8 cellular contexts compared by ENCODE assay signal in genomic region chr6:139376054-139376355, GRCh38. TPM values are rescaled to one million over a fixed set of nuclear protein-coding genes. Genes with fewer than 3 reads are reported as not detected.
A peak's percentile ranks its signal among the peaks of the same experiment; 100 is the strongest.
DNase-seq lines count a peak whose midpoint lies in the region; ATAC-seq, FAIRE-seq and TF ChIP-seq lines count a peak whose summit lies in the region.

No MANE protein-coding gene starts in this region.

- H3K36me3 ChIP-seq in BJ (ENCODE audit: control insufficient read depth, insufficient read depth, low read length) (peaks cover 15% of the 10 kb centered on the region), KMS-11 (ENCODE audit: insufficient read depth) (no peaks in the 10 kb centered on the region), GM12878 (ENCODE audit: control insufficient read depth in 2 of 2, insufficient read depth in 2 of 2, low read length in 1 of 2) (no peaks in the 10 kb centered on the region), left lung (peaks cover 6% of the 10 kb centered on the region in 2 donors), testis (ENCODE audit: low read depth, missing control alignments) (no peaks in the 10 kb centered on the region)

- H4K20me1 ChIP-seq in KMS-11 (ENCODE audit: insufficient read depth), result peaks cover 7% of the 10 kb centered on the region
- no peaks in the 10 kb centered on the region for H4K20me1 ChIP-seq in GM12878 (ENCODE audit: control insufficient read depth, insufficient read depth)

- no peak for FAIRE-seq in GM12878 (lab: Jason Lieb, UNC)

- H3K27ac ChIP-seq in KMS-11 (peak overlapping the region; percentile 100), GM12878 (ENCODE audit: control insufficient read depth, insufficient read depth) (peak overlapping the region; percentile 81), left lung (peak overlapping the region; percentile 97 to 99), testis (peak overlapping the region; percentile 93 to 96)

- H3K9me3 ChIP-seq in GM12878 (replicated peaks; ENCODE audit: control insufficient read depth, insufficient read depth, low read length) (no peaks in the 10 kb centered on the region), left lung (no peaks in the 10 kb centered on the region), testis (no peaks in the 10 kb centered on the region)

- H3K4me3 ChIP-seq in BJ (ENCODE audit: low read depth, low read length) (peak overlapping the region; percentile 64), KMS-11 (IDR thresholded peaks at IDR 0.05; ENCODE audit: insufficient read depth, low read depth, low read length) (no peak overlapping the region), GM12878 (peak overlapping the region; percentile 93), left lung (peak overlapping the region; percentile 88 to 97), testis (peak overlapping the region; percentile 96)

- ATAC-seq in GM12878 (no peak), left lung (peak; percentile 4)

- TF ChIP-seq CTCF in BJ (IDR thresholded peaks at IDR 0.05; ENCODE audit: insufficient read depth, low read depth, low read length) (no peak), KMS-11 (conservative IDR thresholded peaks at IDR 0.05; ENCODE audit: low read depth, low read length) (no peak), GM12878 (IDR thresholded peaks at IDR 0.05 in 2 of 3, conservative IDR thresholded peaks at IDR 0.05 in 1 of 3; ENCODE audit: control insufficient read depth in 2 of 3, extremely low read depth in 1 of 3, insufficient read depth in 1 of 3, low read depth in 3 of 3, low read length in 3 of 3) (no peak), left lung (IDR thresholded peaks at IDR 0.05) (no peak), testis (IDR thresholded peaks at IDR 0.05) (no peak)

- POLR2A ChIA-PET in BJ (lab: Charles Lee), result interaction anchor here (0.6 to 4.3 kb wide), 9 partner anchors 16 to 995 kb away, joined by 3 to 49 read pairs (median 10); no protein-coding TSS in a partner anchor
- POLR2A ChIA-PET in GM12878 (lab: Charles Lee), result interaction anchor here (1.9 kb wide), 1 partner anchor 528 kb away, joined by 13 read pairs; no protein-coding TSS in a partner anchor

- TF ChIP-seq RAD21 in GM12878 (IDR thresholded peaks at IDR 0.05; ENCODE audit: insufficient read depth, low read depth, low read length), result no peak

- in situ Hi-C loops in GM12878 (cut with MboI), result no loop called here

- no peak for TF ChIP-seq POLR2A in GM12878 (IDR thresholded peaks at IDR 0.05; ENCODE audit: low read depth, low read length)
- no peak for TF ChIP-seq POLR2A in testis (IDR thresholded peaks at IDR 0.05)

- H2AFZ ChIP-seq in KMS-11 (ENCODE audit: low read depth), result peak overlapping the region; percentile 91
- peak overlapping the region; percentile 95 for H2AFZ ChIP-seq in GM12878 (ENCODE audit: control insufficient read depth, low read depth, low read length)

- peak overlapping the region; percentile 87 for H3K4me2 ChIP-seq in KMS-11
- H3K4me2 ChIP-seq in GM12878 (ENCODE audit: control insufficient read depth, insufficient read depth), result peak overlapping the region; percentile 98

- intact Hi-C loops in GM12878 (cut with micrococcal nuclease; ENCODE audit: unreplicated experiment), result loop anchor here (10.0 kb wide), 3 partner anchors 309 to 899 kb away; no protein-coding TSS in a partner anchor
- intact Hi-C loops in left lung (cut with DNase I), result loop anchor here in 1 of 2 donors (5.0 kb wide), 1 partner anchor 161 kb away; no protein-coding TSS in a partner anchor
- intact Hi-C loops in testis (cut with DNase I; ENCODE audit: low total_unique reads), result no loop called here

- H3K79me2 ChIP-seq in KMS-11 (ENCODE audit: insufficient read depth, low read depth) (peaks cover 33% of the 10 kb centered on the region), GM12878 (ENCODE audit: control insufficient read depth, insufficient read depth, low read length) (peaks cover 22% of the 10 kb centered on the region)

- RAD21 ChIA-PET in GM12878 (lab: Charles Lee; ENCODE audit: unreplicated experiment), result interaction anchor here (0.9 to 7.4 kb wide), 15 partner anchors 11 to 900 kb away, joined by 3 to 107 read pairs (median 9); no protein-coding TSS in a partner anchor

- no peak for TF ChIP-seq EP300 in GM12878 (IDR thresholded peaks at IDR 0.05; ENCODE audit: borderline replicate concordance in 1 of 2, control insufficient read depth in 1 of 2, low read depth in 2 of 2, low read length in 2 of 2)

- H3K27me3 ChIP-seq in BJ (ENCODE audit: control insufficient read depth, insufficient read depth, low read length), result no peaks in the 10 kb centered on the region
- H3K27me3 ChIP-seq in KMS-11 (ENCODE audit: insufficient read depth, low read depth), result no peaks in the 10 kb centered on the region
- H3K27me3 ChIP-seq in GM12878 (replicated peaks in 1 of 2; ENCODE audit: control insufficient read depth in 2 of 2, insufficient read depth in 2 of 2, low read length in 1 of 2), result no peaks in the 10 kb centered on the region
- no peaks in the 10 kb centered on the region for H3K27me3 ChIP-seq in left lung
- no peaks in the 10 kb centered on the region for H3K27me3 ChIP-seq in testis

- H3K9ac ChIP-seq in KMS-11 (peak overlapping the region; percentile 100), GM12878 (ENCODE audit: control insufficient read depth, insufficient read depth, low read length) (peak overlapping the region; percentile 77)

- SMC1A ChIA-PET in GM12878 (lab: Charles Lee; ENCODE audit: uncharacterized antibody, unreplicated experiment), result interaction anchor here (0.9 to 4.2 kb wide), 26 partner anchors 8 to 1210 kb away, joined by 3 to 24 read pairs (median 4); no protein-coding TSS in a partner anchor

- H3K4me1 ChIP-seq in KMS-11 (ENCODE audit: low read depth, poor library complexity, severe bottlenecking), result peaks cover 17% of the 10 kb centered on the region
- no peaks in the 10 kb centered on the region for H3K4me1 ChIP-seq in GM12878 (ENCODE audit: control insufficient read depth, insufficient read depth, low read length)
- peaks cover 7 to 33% of the 10 kb centered on the region in 2 donors for H3K4me1 ChIP-seq in left lung
- peaks cover 6% of the 10 kb centered on the region for H3K4me1 ChIP-seq in testis

- 0% methylated on average over 11 of the region's 11 CpGs for WGBS in GM12878 (ENCODE audit: insufficient coverage, insufficient replicate concordance, low lambda C conversion rate, missing lambda C conversion rate)
- 0 to 1% methylated on average over 11 of the region's 11 CpGs for WGBS in testis, 2 donors

- no TSS peak for BruUV-seq in GM12878 (replicated peaks; lab: Mats Ljungman, UMichigan)

- CTCF ChIA-PET in BJ (lab: Yijun Ruan, JAX) (no interaction called here), GM12878 (lab: Yijun Ruan, JAX) (interaction anchor here (1.1 to 6.9 kb wide), 5 partner anchors 10 to 553 kb away, joined by 3 to 100 read pairs (median 9); no protein-coding TSS in a partner anchor)

- no peak for DNase-seq in BJ (ENCODE audit: low read depth)
- DNase-seq in GM12878 (ENCODE audit: low read depth, low spot score), result peak; percentile 38
- no peak for DNase-seq in left lung
- DNase-seq in testis, result no peak
- no peak for DNase-seq in effector CD8-positive, alpha-beta T cell (lab: John Stamatoyannopoulos, UW)
- DNase-seq in NCI-H2029 (lab: John Stamatoyannopoulos, UW), result no peak
- no peak for DNase-seq in NCI-H146 treated with DMSO at 0.1 percent for 48 hours (lab: John Stamatoyannopoulos, UW; ENCODE audit: unreplicated experiment)

TF ChIP-seq in GM12878, 131 proteins besides CTCF, POLR2A, EP300 and RAD21 (continues in another document):
- TF ChIP-seq EED (IDR thresholded peaks at IDR 0.05; ENCODE audit: low read depth), result no peak

RNA-seq across cellular contexts. Expression of gene CITED2, which starts 1.6 kb away (rescaled TPM):
- polyA plus RNA-seq in BJ (2011; rRNA removed) (497 and 707 TPM in 2 replicates), GM12878 (2011; rRNA removed) (8.1 and 9.8 TPM in 2 replicates), GM12878 (2014; fragmentation: Illumina TruSeq; extraction: Trizol) (8.9 and 9.9 TPM in 2 replicates), GM12878 (2014; fragmentation: Nextera tagmentation; extraction: Ambion mirVana) (under 1 TPM; 0.08 to 0.49 TPM), GM12878 (2014; rRNA removed) (8.5 and 11.2 TPM in 2 replicates), GM12878 (2016; fragmentation: Nextera tagmentation; extraction: Ambion mirVana) (1 to 10 TPM; 3.1 to 6.0 TPM), testis (ENCODE audit: insufficient read depth, low read depth, low replicate concordance) (65.2 TPM)
- polyA minus RNA-seq in BJ (2011; rRNA and poly(A)+ RNA removed), result 263 and 386 TPM in 2 replicates
- total RNA-seq in GM12878 (2013; cell fraction: nucleolus; rRNA removed), result 14.1 and 15.5 TPM in 2 replicates
- total RNA-seq in GM12878 (2014; rRNA removed) (11.5 and 13.7 TPM in 2 replicates), GM12878 (2014; rRNA removed; fragmentation: Illumina TruSeq; extraction: Trizol) (3.0 and 3.3 TPM in 2 replicates), GM12878 (2021) (18.0 and 20.0 TPM in 2 replicates), left lung (100 to 1,000 TPM; 142 to 321 TPM), testis (100 to 1,000 TPM in 1 of 2 donors, 10 to 100 TPM in 1; 70.2 to 115 TPM)
- 2.8 TPM for polyA plus RNA-seq in GM12878 (2011; ENCODE audit: low read depth)
- 4.7 and 7.7 TPM in 2 replicates for polyA plus RNA-seq in GM12878 (2011; cell fraction: cytosol; rRNA removed)
- polyA plus RNA-seq in GM12878 (2011; cell fraction: nucleus; rRNA removed), result 11.2 and 14.7 TPM in 2 replicates
- polyA plus RNA-seq in GM12878 (2012), result 6.4 and 7.1 TPM in 2 replicates
- 2.9 and 4.4 TPM in 2 replicates for polyA minus RNA-seq in GM12878 (2011; rRNA and poly(A)+ RNA removed)
- 6.4 and 9.0 TPM in 2 replicates for polyA minus RNA-seq in GM12878 (2011; cell fraction: cytosol; rRNA and poly(A)+ RNA removed)
- polyA minus RNA-seq in GM12878 (2011; cell fraction: nucleus; rRNA and poly(A)+ RNA removed), result 10.4 and 20.6 TPM in 2 replicates
